Comparison of ENCODE assay signal across 11 cellular contexts in genomic region chr6:14638562-14638931, GRCh38.
DNase-seq lines count a peak whose midpoint lies in the region; ATAC-seq and TF ChIP-seq lines count a peak whose summit lies in the region.
"Had no signal": no experiment of that assay in that cellular context is flagged by ENCODE, and none has a peak within 500 bp of the region (broad histone marks: within the 10 kb centered on the region; RNA-seq: fewer than 3 reads in every experiment).

No MANE protein-coding gene starts in this region.

- H3K4me3 ChIP-seq in lower lobe of right lung (peak overlapping the region; percentile 38), colonic mucosa (no peak overlapping the region)

- H3K27ac Mint-ChIP-seq in T-helper 17 cell, result peak overlapping the region; percentile 51
- peak overlapping the region; percentile 99 for H3K27ac Mint-ChIP-seq in stimulated activated naive B cell treated with anti-CD40 and anti-IgM and Interleukin-4, amounts not matched to agents 10 μg/mL and 1 μg/mL and 100 μg/mL, for 72 hours
- no peak overlapping the region for H3K27ac Mint-ChIP-seq in effector memory CD8-positive, alpha-beta T cell
- H3K27ac Mint-ChIP-seq: T-helper 2 cell treated with Interferon-gamma antibody and Interleukin-4, amounts not matched to agents 5 μg/mL and 100 μg/mL, for 36 hours had no signal

- no peak overlapping the region for H3K9ac ChIP-seq in colonic mucosa (ENCODE audit: low read depth in 2 of 2, low read length in 2 of 2)

- TF ChIP-seq CTCF in lower lobe of right lung (IDR thresholded peaks at IDR 0.05) (no peak), colonic mucosa (IDR thresholded peaks at IDR 0.05) (no peak), RWPE1 (conservative IDR thresholded peaks at IDR 0.05; ENCODE audit: low read depth) (no peak)

- H3K9me3 ChIP-seq in T-helper 17 cell (ENCODE audit: control insufficient read depth, low read length, poor library complexity, severe bottlenecking) (no peaks in the 10 kb centered on the region), lower lobe of right lung (no peaks in the 10 kb centered on the region), colonic mucosa (no peaks in the 10 kb centered on the region)
- H3K9me3 ChIP-seq: adrenal gland had no signal

- DNase-seq in SKM-1 treated with dmso at 0.1 percent for 144 hours (lab: John Stamatoyannopoulos, UW; ENCODE audit: unreplicated experiment) (peak; percentile 22), SKM-1 (lab: John Stamatoyannopoulos, UW; ENCODE audit: unreplicated experiment) (no peak), T-helper 17 cell (no peak), lower lobe of right lung (no peak), colonic mucosa (no peak), RWPE1 (ENCODE audit: low spot score) (no peak)
- no peak for DNase-seq in stimulated activated naive B cell treated with anti-CD40 and anti-IgM and Interleukin-4, amounts not matched to agents 10 μg/mL and 1 μg/mL and 100 μg/mL, for 72 hours
- no peak for DNase-seq in effector memory CD8-positive, alpha-beta T cell
- DNase-seq: effector memory CD4-positive, alpha-beta T cell had no signal

- CTCF ChIA-PET in RWPE1 (lab: Yijun Ruan, JAX), result interaction anchor here (0.6 to 0.7 kb wide), 3 partner anchors 126 to 568 kb away, joined by 3 to 7 read pairs (median 3); no protein-coding TSS in a partner anchor

- intact Hi-C loops in lower lobe of right lung (cut with DNase I) (no loop called here), colonic mucosa (cut with DNase I) (no loop called here)

- H3K27ac ChIP-seq in lower lobe of right lung (no peak overlapping the region), colonic mucosa (no peak overlapping the region), RWPE1 (no peak overlapping the region)

- no peak for ATAC-seq in T-helper 17 cell
- no peak for ATAC-seq in lower lobe of right lung
- ATAC-seq in stimulated activated naive B cell treated with anti-CD40 and anti-IgM and Interleukin-4, amounts not matched to agents 10 μg/mL and 1 μg/mL and 100 μg/mL, for 72 hours (replicated peaks), result no peak
- no peak for ATAC-seq in effector memory CD8-positive, alpha-beta T cell (replicated peaks)

- no peak overlapping the region for H3K4me3 Mint-ChIP-seq in T-helper 17 cell
- H3K4me3 Mint-ChIP-seq in stimulated activated naive B cell treated with anti-CD40 and anti-IgM and Interleukin-4, amounts not matched to agents 10 μg/mL and 1 μg/mL and 100 μg/mL, for 72 hours, result peak overlapping the region; percentile 75 to 86
- no peak overlapping the region for H3K4me3 Mint-ChIP-seq in effector memory CD8-positive, alpha-beta T cell
- H3K4me3 Mint-ChIP-seq: T-helper 2 cell treated with Interferon-gamma antibody and Interleukin-4, amounts not matched to agents 5 μg/mL and 100 μg/mL, for 36 hours had no signal

- no peaks in the 10 kb centered on the region for H3K27me3 Mint-ChIP-seq in T-helper 17 cell
- no peaks in the 10 kb centered on the region for H3K27me3 Mint-ChIP-seq in stimulated activated naive B cell treated with anti-CD40 and anti-IgM and Interleukin-4, amounts not matched to agents 10 μg/mL and 1 μg/mL and 100 μg/mL, for 72 hours
- H3K27me3 Mint-ChIP-seq in effector memory CD8-positive, alpha-beta T cell, result peaks cover 17 to 29% of the 10 kb centered on the region in 2 donors

- POLR2A ChIA-PET in RWPE1 (lab: Yijun Ruan, JAX; ENCODE audit: low non-redundant PET), result no interaction called here

- H3K9me3 Mint-ChIP-seq in stimulated activated naive B cell treated with anti-CD40 and anti-IgM and Interleukin-4, amounts not matched to agents 10 μg/mL and 1 μg/mL and 100 μg/mL, for 72 hours, result peaks cover 0 to 2% of the 10 kb centered on the region in 2 donors
- no peaks in the 10 kb centered on the region for H3K9me3 Mint-ChIP-seq in effector memory CD8-positive, alpha-beta T cell
- H3K9me3 Mint-ChIP-seq: T-helper 2 cell treated with Interferon-gamma antibody and Interleukin-4, amounts not matched to agents 5 μg/mL and 100 μg/mL, for 36 hours had no signal

- peaks cover 41% of the 10 kb centered on the region for H3K4me1 Mint-ChIP-seq in T-helper 17 cell
- peaks cover 67 to 93% of the 10 kb centered on the region in 2 donors for H3K4me1 Mint-ChIP-seq in stimulated activated naive B cell treated with anti-CD40 and anti-IgM and Interleukin-4, amounts not matched to agents 10 μg/mL and 1 μg/mL and 100 μg/mL, for 72 hours
- H3K4me1 Mint-ChIP-seq in effector memory CD8-positive, alpha-beta T cell (ENCODE audit: low read depth in 2 of 2), result peaks cover 31 to 37% of the 10 kb centered on the region in 2 donors

- H3K36me3 Mint-ChIP-seq in T-helper 17 cell (ENCODE audit: low read depth), result no peaks in the 10 kb centered on the region
- H3K36me3 Mint-ChIP-seq in stimulated activated naive B cell treated with anti-CD40 and anti-IgM and Interleukin-4, amounts not matched to agents 10 μg/mL and 1 μg/mL and 100 μg/mL, for 72 hours, result peaks cover 4 to 15% of the 10 kb centered on the region in 2 donors
- peaks cover 3% of the 10 kb centered on the region for H3K36me3 Mint-ChIP-seq in effector memory CD8-positive, alpha-beta T cell (ENCODE audit: insufficient read depth)

- peaks cover 20% of the 10 kb centered on the region for H3K4me1 ChIP-seq in lower lobe of right lung
- H3K4me1 ChIP-seq in colonic mucosa, result peaks cover 4% of the 10 kb centered on the region

- H3K36me3 ChIP-seq in lower lobe of right lung (no peaks in the 10 kb centered on the region), colonic mucosa (no peaks in the 10 kb centered on the region)
- H3K36me3 ChIP-seq: adrenal gland had no signal

- H3K27me3 ChIP-seq in lower lobe of right lung (ENCODE audit: low read depth) (peaks cover under 1% of the 10 kb centered on the region), colonic mucosa (no peaks in the 10 kb centered on the region)
- H3K27me3 ChIP-seq: adrenal gland had no signal

Comparison
In these comparisons a context has a peak if more than half of its experiments do, and no peak if none do; other contexts are left out.
1. H3K27ac Mint-ChIP-seq: peak in T-helper 17 cell (single experiment) and stimulated activated naive B cell treated with anti-CD40 and anti-IgM and Interleukin-4, amounts not matched to agents 10 μg/mL and 1 μg/mL and 100 μg/mL, for 72 hours (single experiment); none in effector memory CD8-positive, alpha-beta T cell (0 of 2).
2. H3K4me3 Mint-ChIP-seq: peak in stimulated activated naive B cell treated with anti-CD40 and anti-IgM and Interleukin-4, amounts not matched to agents 10 μg/mL and 1 μg/mL and 100 μg/mL, for 72 hours (2 of 2); none in T-helper 17 cell (single experiment) and effector memory CD8-positive, alpha-beta T cell (0 of 2).